20 cellular contexts compared by ENCODE assay signal in the genomic region with DNA sequence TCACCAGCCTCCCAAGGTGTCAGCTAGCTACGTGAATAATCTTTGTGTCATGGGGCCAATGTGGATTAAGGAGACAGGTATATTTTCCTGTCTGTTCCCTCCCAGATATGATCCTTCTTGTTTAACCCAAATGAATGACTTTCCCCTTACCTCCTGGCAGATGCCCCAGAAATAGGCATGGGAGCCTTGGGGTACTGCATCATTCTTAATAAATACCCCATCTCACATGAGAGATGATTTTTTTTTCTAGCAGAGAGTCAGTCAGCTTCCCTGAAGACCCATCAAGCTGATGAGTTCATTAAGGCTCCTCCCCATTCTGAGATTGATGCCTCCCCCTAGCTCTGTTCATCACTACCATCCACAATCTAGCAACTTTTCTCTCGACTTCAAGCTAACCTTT.
"Had no signal": no experiment of that assay in that cellular context is flagged by ENCODE, and none has a peak within 500 bp of the region (broad histone marks: within the 10 kb centered on the region; RNA-seq: fewer than 3 reads in every experiment).

No MANE protein-coding gene starts in this region.

- H3K4me1 Mint-ChIP-seq: activated CD8-positive, alpha-beta memory T cell treated with anti-CD3 and anti-CD28 coated beads, Interleukin-2, amount 10 ng/mL, durations not matched to agents 7 days and 5 days had no signal

- DNase-seq: activated CD4-positive, alpha-beta T cell treated with anti-CD3 and anti-CD28 coated beads, Interleukin-2, amount 10 ng/mL, durations not matched to agents 7 days and 5 days; activated CD4-positive, CD25-positive, alpha-beta regulatory T cell treated with anti-CD3 and anti-CD28 coated beads, Interleukin-2, amount 50 U/mL, for 72 hours; activated CD8-positive, alpha-beta memory T cell treated with anti-CD3 and anti-CD28 coated beads, Interleukin-2, amount 10 ng/mL, durations not matched to agents 7 days and 5 days; activated CD8-positive, alpha-beta T cell treated with anti-CD3 and anti-CD28 coated beads for 36 hours; activated gamma-delta T cell; activated naive CD4-positive, alpha-beta T cell treated with anti-CD3 and anti-CD28 coated beads, Interleukin-2, amount 50 U/mL, for 16 hours; activated naive CD8-positive, alpha-beta T cell treated with anti-CD3 and anti-CD28 coated beads, Interleukin-2, amount 50 U/mL, for 24 hours; effector CD4-positive, alpha-beta T cell; foreskin fibroblast; kidney; naive thymus-derived CD4-positive, alpha-beta T cell; right cardiac atrium; stimulated activated CD4-positive, alpha-beta T cell treated with anti-CD3 and anti-CD28 coated beads, Interleukin-1b, Interleukin-23, amount 100 ng/mL, for 48 hours had no signal

- H3K4me3 Mint-ChIP-seq: activated CD4-positive, alpha-beta T cell treated with anti-CD3 and anti-CD28 coated beads, Interleukin-2, amount 10 ng/mL, durations not matched to agents 7 days and 5 days; activated CD8-positive, alpha-beta memory T cell treated with anti-CD3 and anti-CD28 coated beads, Interleukin-2, amount 10 ng/mL, durations not matched to agents 7 days and 5 days; activated CD8-positive, alpha-beta T cell treated with anti-CD3 and anti-CD28 coated beads for 36 hours; activated naive CD8-positive, alpha-beta T cell treated with anti-CD3 and anti-CD28 coated beads, Interleukin-2, amount 50 U/mL, for 24 hours; activated T-helper 1 cell treated with anti-CD3 and anti-CD28 coated beads, Interleukin-12 subunit alpha, Interleukin-12 subunit beta, Interleukin-2, Interleukin-4 antibody, amounts not matched to agents 30 ng/mL and 10 ng/mL and 1 ng/mL, durations not matched to agents 14 hours and 24 hours and 36 hours; naive thymus-derived CD4-positive, alpha-beta T cell; neural crest cell; stimulated activated naive CD8-positive, alpha-beta T cell treated with anti-CD3 and anti-CD28 coated beads, Interleukin-15, Interleukin-2, amounts not matched to agents 100 ng/mL and 50 ng/mL, for 24 hours had no signal

- H3K4me3 ChIP-seq: cardiac muscle cell, lung, prostate gland, tibial nerve had no signal

- H3K27me3 Mint-ChIP-seq: activated CD4-positive, alpha-beta T cell treated with anti-CD3 and anti-CD28 coated beads, Interleukin-2, amount 10 ng/mL, durations not matched to agents 7 days and 5 days had no signal

- H3K36me3 ChIP-seq: cardiac muscle cell, prostate gland, tibial nerve had no signal

- H3K36me3 Mint-ChIP-seq: activated CD8-positive, alpha-beta memory T cell treated with anti-CD3 and anti-CD28 coated beads, Interleukin-2, amount 10 ng/mL, durations not matched to agents 7 days and 5 days; naive thymus-derived CD4-positive, alpha-beta T cell had no signal

- H3K9me3 Mint-ChIP-seq: activated T-helper 1 cell treated with anti-CD3 and anti-CD28 coated beads, Interleukin-12 subunit alpha, Interleukin-12 subunit beta, Interleukin-2, Interleukin-4 antibody, amounts not matched to agents 30 ng/mL and 10 ng/mL and 1 ng/mL, durations not matched to agents 14 hours and 24 hours and 36 hours; stimulated activated naive CD8-positive, alpha-beta T cell treated with anti-CD3 and anti-CD28 coated beads, Interleukin-15, Interleukin-2, amounts not matched to agents 100 ng/mL and 50 ng/mL, for 24 hours had no signal

- H3K27ac ChIP-seq: cardiac muscle cell, tibial nerve had no signal

- H3K27ac Mint-ChIP-seq: activated CD4-positive, alpha-beta T cell treated with anti-CD3 and anti-CD28 coated beads, Interleukin-2, amount 10 ng/mL, durations not matched to agents 7 days and 5 days; activated CD8-positive, alpha-beta memory T cell treated with anti-CD3 and anti-CD28 coated beads, Interleukin-2, amount 10 ng/mL, durations not matched to agents 7 days and 5 days; activated CD8-positive, alpha-beta T cell treated with anti-CD3 and anti-CD28 coated beads for 36 hours; activated naive CD8-positive, alpha-beta T cell treated with anti-CD3 and anti-CD28 coated beads, Interleukin-2, amount 50 U/mL, for 24 hours; activated T-helper 1 cell treated with anti-CD3 and anti-CD28 coated beads, Interleukin-12 subunit alpha, Interleukin-12 subunit beta, Interleukin-2, Interleukin-4 antibody, amounts not matched to agents 30 ng/mL and 10 ng/mL and 1 ng/mL, durations not matched to agents 14 hours and 24 hours and 36 hours; naive thymus-derived CD4-positive, alpha-beta T cell; stimulated activated naive CD8-positive, alpha-beta T cell treated with anti-CD3 and anti-CD28 coated beads, Interleukin-15, Interleukin-2, amounts not matched to agents 100 ng/mL and 50 ng/mL, for 24 hours had no signal

- H3K9me3 ChIP-seq: prostate gland, tibial nerve had no signal
